ENCODE assay signal across 9 cellular contexts in genomic region chr5:130323804-130324454, GRCh38.
DNase-seq lines count a peak whose midpoint lies in the region; ATAC-seq, FAIRE-seq and TF ChIP-seq lines count a peak whose summit lies in the region.
"Had no signal": no experiment of that assay in that cellular context is flagged by ENCODE, and none has a peak within 500 bp of the region (broad histone marks: within the 10 kb centered on the region; RNA-seq: fewer than 3 reads in every experiment).

No MANE protein-coding gene starts in this region.

- FAIRE-seq in HTR-8/SVneo (lab: Jason Lieb, UNC), result no peak

- 93% methylated on average over 3 of the region's 3 CpGs for WGBS in mammary epithelial cell (ENCODE audit: low coverage, missing lambda C conversion rate)
- WGBS in stomach, 5 donors, result 39 to 73% (median 64%) methylated on average over 3 of the region's 3 CpGs

- no peak overlapping the region for H3K9ac ChIP-seq in mammary epithelial cell (ENCODE audit: insufficient read depth, low read length)

- TF ChIP-seq EP300 in stomach (IDR thresholded peaks at IDR 0.05), result no peak

- no peaks in the 10 kb centered on the region for H3K36me3 ChIP-seq in mammary epithelial cell (ENCODE audit: insufficient read depth, low read length)
- no peaks in the 10 kb centered on the region for H3K36me3 ChIP-seq in stomach

- no peaks in the 10 kb centered on the region for H3K79me2 ChIP-seq in mammary epithelial cell (ENCODE audit: insufficient read depth, low read length)

- dilution Hi-C loops in mammary epithelial cell (cut with HindIII; ENCODE audit: low sequenced_read_pairs), result no loop called here

- TF ChIP-seq CTCF in GM12864 (IDR thresholded peaks at IDR 0.05; ENCODE audit: low read depth, low read length, missing control alignments) (no peak), mammary epithelial cell (conservative IDR thresholded peaks at IDR 0.05 in 1 of 2, IDR thresholded peaks at IDR 0.05 in 1 of 2; ENCODE audit: extremely low read depth in 1 of 2, insufficient read depth in 1 of 2, low read depth in 1 of 2, low read length in 2 of 2) (no peak), stomach (IDR thresholded peaks at IDR 0.05) (no peak), dorsolateral prefrontal cortex (IDR thresholded peaks at IDR 0.05 in 54 of 56, conservative IDR thresholded peaks at IDR 0.05 in 2 of 56; ENCODE audit: low read depth in 1 of 56, partially characterized antibody in 56 of 56) (no peak)

- BruUV-seq in mammary epithelial cell (replicated peaks; lab: Mats Ljungman, UMichigan), result TSS peak; percentile 95

- H3K27me3 ChIP-seq in mammary epithelial cell (ENCODE audit: insufficient read depth, low read length), result no peaks in the 10 kb centered on the region
- no peaks in the 10 kb centered on the region for H3K27me3 ChIP-seq in stomach
- no peaks in the 10 kb centered on the region for H3K27me3 ChIP-seq in dorsolateral prefrontal cortex

- CTCF ChIA-PET in mammary epithelial cell (lab: Charles Lee; ENCODE audit: low non-redundant PET), result interaction anchor here (0.7 kb wide), 1 partner anchor 660 kb away, joined by 5 read pairs; no protein-coding TSS in a partner anchor

- DNase-seq in GM12864 (ENCODE audit: low read depth), result peak; percentile 75
- DNase-seq in mammary epithelial cell, result peak; percentile 75
- no peak for DNase-seq in HTR-8/SVneo (ENCODE audit: insufficient read length, low spot score)
- no peak for DNase-seq in stomach
- no peak for DNase-seq in EL
- no peak for DNase-seq in dorsolateral prefrontal cortex
- DNase-seq: CD4-positive, alpha-beta memory T cell had no signal

- in situ Hi-C loops in mammary epithelial cell (cut with MboI; ENCODE audit: low sequenced_read_pairs in 2 of 2), result no loop called here

- no peaks in the 10 kb centered on the region for H4K20me1 ChIP-seq in mammary epithelial cell (ENCODE audit: insufficient read depth, low read length)

- H3K4me3 ChIP-seq in GM12864 (ENCODE audit: low read depth, low read length), result no peak overlapping the region
- H3K4me3 ChIP-seq in mammary epithelial cell (replicated peaks in 1 of 3; ENCODE audit: insufficient read depth in 1 of 3, low read depth in 2 of 3, low read length in 3 of 3), result no peak overlapping the region
- no peak overlapping the region for H3K4me3 ChIP-seq in stomach
- H3K4me3 ChIP-seq in dorsolateral prefrontal cortex, result no peak overlapping the region

- intact Hi-C loops in mammary epithelial cell (cut with micrococcal nuclease), result no loop called here
- intact Hi-C loops in stomach (cut with DNase I; ENCODE audit: low total_unique reads), result no loop called here
- intact Hi-C loops in dorsolateral prefrontal cortex (cut with DNase I), result no loop called here

- peaks cover 6% of the 10 kb centered on the region for H3K4me1 ChIP-seq in mammary epithelial cell (ENCODE audit: insufficient read depth, low read length)
- no peaks in the 10 kb centered on the region for H3K4me1 ChIP-seq in stomach

- ATAC-seq in GM21529 (IDR thresholded peaks at IDR 0.05; ENCODE audit: unreplicated experiment) (peak; percentile 100), HG03520 (IDR thresholded peaks at IDR 0.05; ENCODE audit: unreplicated experiment) (peak; percentile 100)

- no peak overlapping the region for H3K4me2 ChIP-seq in mammary epithelial cell (ENCODE audit: insufficient read depth, low read depth, low read length)

- no peak overlapping the region for H2AFZ ChIP-seq in mammary epithelial cell (ENCODE audit: low read depth, low read length)

- H3K27ac ChIP-seq in mammary epithelial cell (ENCODE audit: insufficient read depth, low read depth, low read length) (no peak overlapping the region), stomach (no peak overlapping the region), dorsolateral prefrontal cortex (no peak overlapping the region)

- no peak for TF ChIP-seq POLR2A in stomach (IDR thresholded peaks at IDR 0.05)

- peaks cover 12% of the 10 kb centered on the region for H3K9me3 ChIP-seq in mammary epithelial cell (replicated peaks; ENCODE audit: insufficient read depth, low read length)
- H3K9me3 ChIP-seq in stomach, result peaks cover 0 to 21% (median 3%) of the 10 kb centered on the region in 4 donors

Comparison
In these comparisons a context has a peak if more than half of its experiments do, and no peak if none do; other contexts are left out.
1. DNase-seq: peak in GM12864 (single experiment) and mammary epithelial cell (single experiment); none in HTR-8/SVneo (single experiment), stomach (single experiment), EL (single experiment) and dorsolateral prefrontal cortex (0 of 10).